In genomic region chrX:115504167-115504566, GRCh38 we compare ENCODE assay signal across 25 cellular contexts. TPM values are rescaled to one million over a fixed set of nuclear protein-coding genes. Genes with fewer than 3 reads are reported as not detected.
DNase-seq lines count a peak whose midpoint lies in the region; ATAC-seq and TF ChIP-seq lines count a peak whose summit lies in the region.
"Had no signal": no experiment of that assay in that cellular context is flagged by ENCODE, and none has a peak within 500 bp of the region (broad histone marks: within the 10 kb centered on the region; RNA-seq: fewer than 3 reads in every experiment).

No MANE protein-coding gene starts in this region.

- no peak for DNase-seq in hepatocyte (ENCODE audit: low spot score)
- peak in 1 of 2 donors; percentile 18 for DNase-seq in uterus
- no peak for DNase-seq in activated CD4-positive, alpha-beta T cell treated with anti-CD3 and anti-CD28 coated beads, Interleukin-2, amount 10 ng/mL, durations not matched to agents 7 days and 5 days
- DNase-seq in activated naive CD4-positive, alpha-beta T cell treated with Interleukin-2 at 50 U/mL for 16 hours = no peak
- DNase-seq: activated CD4-positive, alpha-beta T cell treated with anti-CD3 and anti-CD28 coated beads for 4 hours; activated naive CD4-positive, alpha-beta T cell; activated T-cell treated with anti-CD3 and anti-CD28 coated beads, Interleukin-2, amount 50 U/mL, for 4 hours; adrenal gland; brain microvascular endothelial cell; effector CD8-positive, alpha-beta T cell; EL; islet precursor cell; left ventricle myocardium superior; naive thymus-derived CD8-positive, alpha-beta T cell; NCI-H1694; NCI-H510A treated with DMSO at 0.1 percent for 48 hours; occipital lobe; stomach; upper lobe of left lung had no signal

- H3K9me2 ChIP-seq in hepatocyte (replicated peaks; ENCODE audit: insufficient read depth) = no peaks in the 10 kb centered on the region

- no peaks in the 10 kb centered on the region for H3K79me2 ChIP-seq in hepatocyte

- no peaks in the 10 kb centered on the region for H3K4me1 ChIP-seq in hepatocyte (ENCODE audit: insufficient read depth)
- no peaks in the 10 kb centered on the region for H3K4me1 ChIP-seq in uterus
- H3K4me1 ChIP-seq: adrenal gland, stomach, upper lobe of left lung had no signal

- H3K27me3 Mint-ChIP-seq in activated CD4-positive, alpha-beta T cell treated with anti-CD3 and anti-CD28 coated beads, Interleukin-2, amount 10 ng/mL, durations not matched to agents 7 days and 5 days = no peaks in the 10 kb centered on the region
- H3K27me3 Mint-ChIP-seq: naive thymus-derived CD8-positive, alpha-beta T cell had no signal

- H4K20me1 ChIP-seq in hepatocyte (ENCODE audit: insufficient read depth, poor library complexity, severe bottlenecking) = no peaks in the 10 kb centered on the region

- no peak overlapping the region for H3K4me2 ChIP-seq in hepatocyte

- no peaks in the 10 kb centered on the region for H3K9me3 ChIP-seq in hepatocyte (ENCODE audit: low read depth)
- H3K9me3 ChIP-seq in uterus = no peaks in the 10 kb centered on the region
- H3K9me3 ChIP-seq: adrenal gland had no signal

- H3K9me3 Mint-ChIP-seq in activated CD4-positive, alpha-beta T cell treated with anti-CD3 and anti-CD28 coated beads, Interleukin-2, amount 10 ng/mL, durations not matched to agents 7 days and 5 days = no peaks in the 10 kb centered on the region
- H3K9me3 Mint-ChIP-seq: activated T-cell treated with anti-CD3 and anti-CD28 coated beads, Interleukin-2, amount 50 U/mL, for 4 hours; T-helper 2 cell treated with Interferon-gamma antibody and Interleukin-4, amounts not matched to agents 5 μg/mL and 100 μg/mL, for 36 hours had no signal

- no peak overlapping the region for H3K4me3 Mint-ChIP-seq in activated CD4-positive, alpha-beta T cell treated with anti-CD3 and anti-CD28 coated beads, Interleukin-2, amount 10 ng/mL, durations not matched to agents 7 days and 5 days
- H3K4me3 Mint-ChIP-seq: activated T-cell treated with anti-CD3 and anti-CD28 coated beads, Interleukin-2, amount 50 U/mL, for 4 hours; naive thymus-derived CD8-positive, alpha-beta T cell; T-helper 2 cell treated with Interferon-gamma antibody and Interleukin-4, amounts not matched to agents 5 μg/mL and 100 μg/mL, for 36 hours had no signal

- intact Hi-C loops in uterus (cut with DNase I; ENCODE audit: low total_unique reads) = no loop called here

- no peak for TF ChIP-seq POLR2A in uterus (IDR thresholded peaks at IDR 0.05)

- H3K4me3 ChIP-seq in hepatocyte = no peak overlapping the region
- H3K4me3 ChIP-seq in uterus = no peak overlapping the region
- H3K4me3 ChIP-seq: adrenal gland, stomach, upper lobe of left lung had no signal

- ATAC-seq in GM18870 (IDR thresholded peaks at IDR 0.05; ENCODE audit: unreplicated experiment) = peak; percentile 77
- ATAC-seq in HG02885 (IDR thresholded peaks at IDR 0.05; ENCODE audit: poor library complexity, unreplicated experiment) = peak; percentile 70
- ATAC-seq in HG03139 (IDR thresholded peaks at IDR 0.05; ENCODE audit: unreplicated experiment) = no peak
- ATAC-seq: activated T-cell treated with anti-CD3 and anti-CD28 coated beads, Interleukin-2, amount 50 U/mL, for 4 hours; HCT116; left ventricle myocardium superior; naive thymus-derived CD8-positive, alpha-beta T cell had no signal

- H3K27ac ChIP-seq in hepatocyte (peak overlapping the region; percentile 27), uterus (peak overlapping the region; percentile 2 to 51)
- H3K27ac ChIP-seq: adrenal gland, brain microvascular endothelial cell, stomach, upper lobe of left lung had no signal

- no peaks in the 10 kb centered on the region for H3K36me3 ChIP-seq in hepatocyte (replicated peaks; ENCODE audit: insufficient read depth, low read depth)
- H3K36me3 ChIP-seq in uterus = no peaks in the 10 kb centered on the region
- H3K36me3 ChIP-seq: adrenal gland, brain microvascular endothelial cell, stomach, upper lobe of left lung had no signal

- no peak overlapping the region for H2AFZ ChIP-seq in hepatocyte

- WGBS in hepatocyte (ENCODE audit: low lambda C conversion rate, missing lambda C conversion rate) = 78% methylated on average over 3 of the region's 3 CpGs

- no peak overlapping the region for H3K27ac Mint-ChIP-seq in activated CD4-positive, alpha-beta T cell treated with anti-CD3 and anti-CD28 coated beads, Interleukin-2, amount 10 ng/mL, durations not matched to agents 7 days and 5 days
- H3K27ac Mint-ChIP-seq: naive thymus-derived CD8-positive, alpha-beta T cell; T-helper 2 cell treated with Interferon-gamma antibody and Interleukin-4, amounts not matched to agents 5 μg/mL and 100 μg/mL, for 36 hours had no signal

- no peaks in the 10 kb centered on the region for H3K4me1 Mint-ChIP-seq in activated CD4-positive, alpha-beta T cell treated with anti-CD3 and anti-CD28 coated beads, Interleukin-2, amount 10 ng/mL, durations not matched to agents 7 days and 5 days

- no peaks in the 10 kb centered on the region for H3K36me3 Mint-ChIP-seq in activated CD4-positive, alpha-beta T cell treated with anti-CD3 and anti-CD28 coated beads, Interleukin-2, amount 10 ng/mL, durations not matched to agents 7 days and 5 days (ENCODE audit: low read depth)
- H3K36me3 Mint-ChIP-seq: CD14-positive monocyte; naive thymus-derived CD8-positive, alpha-beta T cell had no signal

- TF ChIP-seq CTCF in hepatocyte (IDR thresholded peaks at IDR 0.05; ENCODE audit: poor library complexity) = no peak
- TF ChIP-seq CTCF in uterus (IDR thresholded peaks at IDR 0.05) = no peak

- POLR2A ChIA-PET in activated CD4-positive, alpha-beta T cell treated with anti-CD3 and anti-CD28 coated beads, Interleukin-2, amount 10 ng/mL, durations not matched to agents 7 days and 5 days (lab: Charles Lee) = no interaction called here

- CTCF ChIA-PET in activated CD4-positive, alpha-beta T cell treated with anti-CD3 and anti-CD28 coated beads, Interleukin-2, amount 10 ng/mL, durations not matched to agents 7 days and 5 days (lab: Charles Lee) = no interaction called here

- H3K27me3 ChIP-seq in hepatocyte (no peaks in the 10 kb centered on the region), uterus (no peaks in the 10 kb centered on the region)
- H3K27me3 ChIP-seq: brain microvascular endothelial cell, stomach, upper lobe of left lung had no signal

RNA-seq across cellular contexts. Expression of gene PLS3, which starts 56.8 kb away (rescaled TPM):
- total RNA-seq in hepatocyte (315 and 361 TPM in 2 replicates), uterus (100 to 1,000 TPM; 129 to 268 (median 174) TPM)
- 244 and 277 TPM in 2 replicates for polyA plus RNA-seq in hepatocyte
- under 1 TPM; 0.29 to 0.30 TPM for total RNA-seq in activated CD4-positive, alpha-beta T cell treated with anti-CD3 and anti-CD28 coated beads, Interleukin-2, amount 10 ng/mL, durations not matched to agents 7 days and 5 days
- total RNA-seq: naive thymus-derived CD8-positive, alpha-beta T cell had no signal
- polyA plus RNA-seq: naive thymus-derived CD8-positive, alpha-beta T cell had no signal

Comparison
In these comparisons a context has a peak if more than half of its experiments do, and no peak if none do; other contexts are left out.
1. RNA of gene PLS3, which starts 56.8 kb away (total RNA-seq): 315 to 361 TPM in hepatocyte and 129 to 268 TPM in uterus; 0.29 to 0.30 TPM in activated CD4-positive, alpha-beta T cell treated with anti-CD3 and anti-CD28 coated beads, Interleukin-2, amount 10 ng/mL, durations not matched to agents 7 days and 5 days; every median in the first group is over 100 times any median in the second.